ENCODE assay signal across 8 cellular contexts in genomic region chr11:66069715-66070603, GRCh38. TPM values are rescaled to one million over a fixed set of nuclear protein-coding genes. Genes with fewer than 3 reads are reported as not detected.
A peak's percentile ranks its signal among the peaks of the same experiment; 100 is the strongest.
DNase-seq lines count a peak whose midpoint lies in the region; ATAC-seq and TF ChIP-seq lines count a peak whose summit lies in the region.

PACS1 (plus strand) TSS chr11:66070272; CDS start chr11:66070487, 215 bp downstream.

- H3K36me3 ChIP-seq in OCI-LY3 (replicated peaks; ENCODE audit: low read depth, low read length) = peaks cover 45% of the 10 kb centered on the region

- peak within 1 kb of the TSS; percentile 82 for H3K9ac ChIP-seq in OCI-LY3 (ENCODE audit: low read length)

- peaks cover 3% of the 10 kb centered on the region; the same call in 1 of the 2 replicates for H4K20me1 ChIP-seq in OCI-LY3 (ENCODE audit: insufficient read depth, low read length)

- peak within 1 kb of the TSS; percentile 97 for H3K4me3 ChIP-seq in OCI-LY3 (ENCODE audit: low read length)

- H3K27me3 Mint-ChIP-seq in activated T-cell treated with anti-CD3 and anti-CD28 coated beads, Interleukin-2, amount 50 U/mL, for 24 hours = no peaks in the 10 kb centered on the region

- H3K4me2 ChIP-seq in OCI-LY3 (ENCODE audit: low read length) = peak within 1 kb of the TSS; percentile 92

- peaks cover 82% of the 10 kb centered on the region for H3K36me3 Mint-ChIP-seq in activated T-cell treated with anti-CD3 and anti-CD28 coated beads, Interleukin-2, amount 50 U/mL, for 24 hours (ENCODE audit: low read depth)

- TF ChIP-seq CTCF in OCI-LY3 (IDR thresholded peaks at IDR 0.05; ENCODE audit: low read depth, low read length) = no peak

- peaks cover 23% of the 10 kb centered on the region for H3K4me1 ChIP-seq in OCI-LY3 (ENCODE audit: low read length)

- peaks cover 73% of the 10 kb centered on the region for H3K4me1 Mint-ChIP-seq in activated T-cell treated with anti-CD3 and anti-CD28 coated beads, Interleukin-2, amount 50 U/mL, for 24 hours (ENCODE audit: low read depth)

- peak; percentile 33 for ATAC-seq in HG03025 (IDR thresholded peaks at IDR 0.05; ENCODE audit: low FRiP score, unreplicated experiment)

- peak within 1 kb of the TSS; percentile 86 for H3K4me3 Mint-ChIP-seq in activated T-cell treated with anti-CD3 and anti-CD28 coated beads, Interleukin-2, amount 50 U/mL, for 24 hours

- H3K9me3 ChIP-seq in OCI-LY3 (ENCODE audit: insufficient read depth, low read length) = no peaks in the 10 kb centered on the region

- H3K27ac Mint-ChIP-seq in activated T-cell treated with anti-CD3 and anti-CD28 coated beads, Interleukin-2, amount 50 U/mL, for 24 hours = peak within 1 kb of the TSS; percentile 94

- H2AFZ ChIP-seq in OCI-LY3 (ENCODE audit: low read depth, low read length) = peak within 1 kb of the TSS; percentile 45

- no peaks in the 10 kb centered on the region; the same call in 1 of the 2 replicates for H3K79me2 ChIP-seq in OCI-LY3 (ENCODE audit: low read length)

- peak within 1 kb of the TSS; percentile 70 for H3K27ac ChIP-seq in OCI-LY3 (ENCODE audit: low read length)

- H3K9me3 Mint-ChIP-seq in activated T-cell treated with anti-CD3 and anti-CD28 coated beads, Interleukin-2, amount 50 U/mL, for 24 hours = no peaks in the 10 kb centered on the region

- DNase-seq in NCI-H1417 (lab: John Stamatoyannopoulos, UW) = peak; percentile 52 to 79 (median 78)
- DNase-seq in NCI-H1417 treated with DMSO at 0.1 percent for 48 hours (lab: John Stamatoyannopoulos, UW) = no peak
- DNase-seq in activated T-cell treated with anti-CD3 and anti-CD28 coated beads, Interleukin-2, amount 50 U/mL, for 24 hours = peak; percentile 86
- peak; percentile 74 to 83 for DNase-seq in erythroblast (lab: John Stamatoyannopoulos, UW)
- peak; percentile 70 for DNase-seq in mucosa of gallbladder (ENCODE audit: low spot score)
- DNase-seq in stimulated activated CD8-positive, alpha-beta memory T cell treated with anti-CD3 and anti-CD28 coated beads, Interleukin-7, amount 100 ng/mL, for 1 hour (ENCODE audit: low read depth in 2 of 2) = peak; percentile 54 to 59

- H3K27me3 ChIP-seq in OCI-LY3 (ENCODE audit: low read depth, low read length) = no peaks in the 10 kb centered on the region

- TF ChIP-seq POLR2A in erythroblast (IDR thresholded peaks at IDR 0.05; ENCODE audit: low read length) = peak; percentile 33

RNA-seq across cellular contexts. Expression of gene PACS1, which starts in this region (rescaled TPM):
- 68.0 TPM for total RNA-seq in mucosa of gallbladder
